Comparison of ENCODE assay signal across 1 cellular context in the genomic region with DNA sequence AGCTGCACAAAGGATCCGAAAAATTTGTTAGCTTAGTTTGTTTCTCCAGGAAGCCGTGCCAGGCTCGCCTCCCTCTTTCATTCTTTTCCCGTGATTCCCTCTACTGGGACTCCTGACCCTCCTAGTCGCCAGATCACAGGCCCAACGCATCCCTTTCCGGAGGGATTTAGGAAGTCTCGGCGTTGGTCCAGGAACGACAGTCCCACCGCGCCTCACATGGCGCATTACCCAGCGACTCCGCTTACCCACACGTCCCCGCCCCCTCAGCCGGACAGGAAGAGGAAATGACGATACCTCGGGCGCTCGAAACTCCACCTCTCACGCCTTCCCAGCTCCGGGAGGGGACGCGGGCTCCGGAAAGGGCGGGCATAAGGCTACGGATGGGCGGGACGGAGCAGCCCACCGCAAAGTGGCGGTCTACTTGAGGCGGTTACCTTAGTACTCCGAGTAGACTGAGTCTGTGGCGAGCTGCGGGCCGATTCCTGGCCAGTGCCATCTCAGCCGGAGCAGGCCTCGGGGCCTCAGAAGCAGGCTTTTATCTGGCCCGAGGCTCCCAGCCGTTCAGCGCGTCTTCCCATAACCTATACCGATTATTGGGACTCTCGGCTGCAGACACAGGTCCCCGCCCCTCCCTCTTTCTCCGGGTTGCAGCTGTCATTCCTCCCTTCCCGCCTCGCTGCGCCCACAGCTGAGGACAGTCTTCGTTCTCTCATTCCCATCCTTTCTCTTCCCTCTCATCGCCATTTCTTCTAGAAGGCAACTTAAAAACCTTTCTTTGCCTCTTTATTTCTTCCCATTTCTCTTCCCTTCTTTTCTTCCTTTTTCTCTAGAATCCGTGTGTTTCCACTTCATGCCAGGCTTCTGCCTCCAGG.
TF ChIP-seq lines count a peak whose summit lies in the region.

A gene with protein sequence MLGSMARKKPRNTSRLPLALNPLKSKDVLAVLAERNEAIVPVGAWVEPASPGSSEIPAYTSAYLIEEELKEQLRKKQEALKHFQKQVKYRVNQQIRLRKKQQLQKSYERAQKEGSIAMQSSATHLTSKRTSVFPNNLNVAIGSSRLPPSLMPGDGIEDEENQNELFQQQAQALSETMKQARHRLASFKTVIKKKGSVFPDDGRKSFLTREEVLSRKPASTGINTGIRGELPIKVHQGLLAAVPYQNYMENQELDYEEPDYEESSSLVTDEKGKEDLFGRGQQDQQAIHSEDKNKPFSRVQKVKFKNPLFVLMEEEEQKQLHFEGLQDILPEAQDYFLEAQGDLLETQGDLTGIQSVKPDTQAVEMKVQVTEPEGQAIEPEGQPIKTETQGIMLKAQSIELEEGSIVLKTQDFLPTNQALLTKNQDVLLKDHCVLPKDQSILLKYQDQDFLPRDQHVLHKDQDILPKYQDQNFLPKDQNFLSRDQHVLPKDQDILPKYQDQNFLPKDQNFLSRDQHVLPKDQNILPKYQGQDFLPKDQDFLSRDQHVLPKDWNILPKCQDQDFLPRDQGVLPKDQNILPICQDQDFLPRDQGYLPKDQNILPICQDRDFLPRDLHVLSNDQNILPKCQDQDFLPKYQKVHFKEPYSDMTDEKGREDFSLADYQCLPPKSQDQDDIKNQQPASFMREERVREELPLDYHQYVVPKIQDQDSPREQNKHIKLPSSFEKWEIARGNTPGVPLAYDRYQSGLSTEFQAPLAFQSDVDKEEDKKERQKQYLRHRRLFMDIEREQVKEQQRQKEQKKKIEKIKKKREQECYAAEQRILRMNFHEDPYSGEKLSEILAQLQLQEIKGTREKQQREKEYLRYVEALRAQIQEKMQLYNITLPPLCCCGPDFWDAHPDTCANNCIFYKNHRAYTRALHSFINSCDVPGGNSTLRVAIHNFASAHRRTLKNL (plus strand): TSS at position 450 of the 872 bp plus-strand sequence. CDS start 531 bp downstream, outside the sequence.

TF ChIP-seq in HepG2, 621 proteins besides CTCF, POLR2A, EP300 and RAD21 (continued from another document and continues in another):
- peak; percentile 75 for TF ChIP-seq ZNF407 (CRISPR knock-in tag; IDR thresholded peaks at IDR 0.05; ENCODE audit: not compliant biosample characterization)
- no peak for TF ChIP-seq SRF (IDR thresholded peaks at IDR 0.05; ENCODE audit: low read depth, low read length)
- TF ChIP-seq ZNF703 (CRISPR knock-in tag; IDR thresholded peaks at IDR 0.05; ENCODE audit: borderline replicate concordance): no peak
- TF ChIP-seq ZNF788 (CRISPR knock-in tag; IDR thresholded peaks at IDR 0.05; ENCODE audit: borderline replicate concordance): peak; percentile 61; the same call in 1 of the 2 replicates
- TF ChIP-seq CHCHD3 (CRISPR knock-in tag; IDR thresholded peaks at IDR 0.05): no peak
- TF ChIP-seq, protein P1, sequence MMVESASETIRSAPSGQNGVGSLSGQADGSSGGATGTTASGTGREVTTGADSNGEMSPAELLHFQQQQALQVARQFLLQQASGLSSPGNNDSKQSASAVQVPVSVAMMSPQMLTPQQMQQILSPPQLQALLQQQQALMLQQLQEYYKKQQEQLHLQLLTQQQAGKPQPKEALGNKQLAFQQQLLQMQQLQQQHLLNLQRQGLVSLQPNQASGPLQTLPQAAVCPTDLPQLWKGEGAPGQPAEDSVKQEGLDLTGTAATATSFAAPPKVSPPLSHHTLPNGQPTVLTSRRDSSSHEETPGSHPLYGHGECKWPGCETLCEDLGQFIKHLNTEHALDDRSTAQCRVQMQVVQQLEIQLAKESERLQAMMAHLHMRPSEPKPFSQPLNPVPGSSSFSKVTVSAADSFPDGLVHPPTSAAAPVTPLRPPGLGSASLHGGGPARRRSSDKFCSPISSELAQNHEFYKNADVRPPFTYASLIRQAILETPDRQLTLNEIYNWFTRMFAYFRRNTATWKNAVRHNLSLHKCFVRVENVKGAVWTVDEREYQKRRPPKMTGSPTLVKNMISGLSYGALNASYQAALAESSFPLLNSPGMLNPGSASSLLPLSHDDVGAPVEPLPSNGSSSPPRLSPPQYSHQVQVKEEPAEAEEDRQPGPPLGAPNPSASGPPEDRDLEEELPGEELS (CRISPR knock-in tag; IDR thresholded peaks at IDR 0.05): peak; percentile 49; the same call in 1 of the 2 replicates
- peak; percentile 92; the same call in 1 of the 3 replicates for TF ChIP-seq MXI1 (IDR thresholded peaks at IDR 0.05; ENCODE audit: borderline replicate concordance, low read depth, low read length)
- TF ChIP-seq CSRNP2 (CRISPR knock-in tag; conservative IDR thresholded peaks at IDR 0.05; ENCODE audit: low read depth): no peak
- no peak for TF ChIP-seq ZNF652 (CRISPR knock-in tag; IDR thresholded peaks at IDR 0.05; ENCODE audit: borderline replicate concordance, low read depth)
- TF ChIP-seq RXRA (CRISPR knock-in tag; IDR thresholded peaks at IDR 0.05): no peak; the same call in 1 of the 2 replicates
- no peak for TF ChIP-seq TIGD3 (CRISPR knock-in tag; IDR thresholded peaks at IDR 0.05; ENCODE audit: borderline replicate concordance)
- TF ChIP-seq, protein P2, sequence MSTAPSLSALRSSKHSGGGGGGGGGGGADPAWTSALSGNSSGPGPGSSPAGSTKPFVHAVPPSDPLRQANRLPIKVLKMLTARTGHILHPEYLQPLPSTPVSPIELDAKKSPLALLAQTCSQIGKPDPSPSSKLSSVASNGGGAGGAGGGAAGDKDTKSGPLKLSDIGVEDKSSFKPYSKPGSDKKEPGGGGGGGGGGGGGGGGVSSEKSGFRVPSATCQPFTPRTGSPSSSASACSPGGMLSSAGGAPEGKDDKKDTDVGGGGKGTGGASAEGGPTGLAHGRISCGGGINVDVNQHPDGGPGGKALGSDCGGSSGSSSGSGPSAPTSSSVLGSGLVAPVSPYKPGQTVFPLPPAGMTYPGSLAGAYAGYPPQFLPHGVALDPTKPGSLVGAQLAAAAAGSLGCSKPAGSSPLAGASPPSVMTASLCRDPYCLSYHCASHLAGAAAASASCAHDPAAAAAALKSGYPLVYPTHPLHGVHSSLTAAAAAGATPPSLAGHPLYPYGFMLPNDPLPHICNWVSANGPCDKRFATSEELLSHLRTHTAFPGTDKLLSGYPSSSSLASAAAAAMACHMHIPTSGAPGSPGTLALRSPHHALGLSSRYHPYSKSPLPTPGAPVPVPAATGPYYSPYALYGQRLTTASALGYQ (CRISPR knock-in tag; IDR thresholded peaks at IDR 0.05): peak; percentile 15; the same call in 1 of the 2 replicates
- no peak for TF ChIP-seq NR2F2 (IDR thresholded peaks at IDR 0.05; ENCODE audit: borderline replicate concordance, low read depth)
- TF ChIP-seq ZNF367 (CRISPR knock-in tag; IDR thresholded peaks at IDR 0.05; ENCODE audit: borderline replicate concordance): no peak
- no peak for TF ChIP-seq RELA (CRISPR knock-in tag; IDR thresholded peaks at IDR 0.05)
- TF ChIP-seq ZNF557 (CRISPR knock-in tag; IDR thresholded peaks at IDR 0.05): no peak
- no peak for TF ChIP-seq ZSCAN30 (CRISPR knock-in tag; IDR thresholded peaks at IDR 0.05)
- peak; percentile 63; the same call in 1 of the 2 replicates for TF ChIP-seq MYPOP (CRISPR knock-in tag; IDR thresholded peaks at IDR 0.05)
- TF ChIP-seq ZNF598 (CRISPR knock-in tag; IDR thresholded peaks at IDR 0.05; ENCODE audit: borderline replicate concordance): no peak
- no peak for TF ChIP-seq PAWR (CRISPR knock-in tag; IDR thresholded peaks at IDR 0.05; ENCODE audit: borderline replicate concordance)
- TF ChIP-seq, protein P3, sequence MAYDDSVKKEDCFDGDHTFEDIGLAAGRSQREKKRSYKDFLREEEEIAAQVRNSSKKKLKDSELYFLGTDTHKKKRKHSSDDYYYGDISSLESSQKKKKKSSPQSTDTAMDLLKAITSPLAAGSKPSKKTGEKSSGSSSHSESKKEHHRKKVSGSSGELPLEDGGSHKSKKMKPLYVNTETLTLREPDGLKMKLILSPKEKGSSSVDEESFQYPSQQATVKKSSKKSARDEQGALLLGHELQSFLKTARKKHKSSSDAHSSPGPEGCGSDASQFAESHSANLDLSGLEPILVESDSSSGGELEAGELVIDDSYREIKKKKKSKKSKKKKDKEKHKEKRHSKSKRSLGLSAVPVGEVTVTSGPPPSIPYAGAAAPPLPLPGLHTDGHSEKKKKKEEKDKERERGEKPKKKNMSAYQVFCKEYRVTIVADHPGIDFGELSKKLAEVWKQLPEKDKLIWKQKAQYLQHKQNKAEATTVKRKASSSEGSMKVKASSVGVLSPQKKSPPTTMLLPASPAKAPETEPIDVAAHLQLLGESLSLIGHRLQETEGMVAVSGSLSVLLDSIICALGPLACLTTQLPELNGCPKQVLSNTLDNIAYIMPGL (CRISPR knock-in tag; IDR thresholded peaks at IDR 0.05; ENCODE audit: borderline replicate concordance in 1 of 2, low read depth in 1 of 2): peak; percentile 0 to 73; a peak in 2 of 4 replicates
- TF ChIP-seq SYNCRIP (IDR thresholded peaks at IDR 0.05; ENCODE audit: insufficient read depth, low read depth, low read length): no peak
- no peak for TF ChIP-seq JARID2 (CRISPR knock-in tag; IDR thresholded peaks at IDR 0.05; ENCODE audit: insufficient replicate concordance)
- TF ChIP-seq XBP1 (CRISPR knock-in tag; IDR thresholded peaks at IDR 0.05): no peak
- TF ChIP-seq ELF3 (CRISPR knock-in tag; IDR thresholded peaks at IDR 0.05): peak; percentile 75
